1 cellular context compared by ENCODE assay signal in the genomic region with DNA sequence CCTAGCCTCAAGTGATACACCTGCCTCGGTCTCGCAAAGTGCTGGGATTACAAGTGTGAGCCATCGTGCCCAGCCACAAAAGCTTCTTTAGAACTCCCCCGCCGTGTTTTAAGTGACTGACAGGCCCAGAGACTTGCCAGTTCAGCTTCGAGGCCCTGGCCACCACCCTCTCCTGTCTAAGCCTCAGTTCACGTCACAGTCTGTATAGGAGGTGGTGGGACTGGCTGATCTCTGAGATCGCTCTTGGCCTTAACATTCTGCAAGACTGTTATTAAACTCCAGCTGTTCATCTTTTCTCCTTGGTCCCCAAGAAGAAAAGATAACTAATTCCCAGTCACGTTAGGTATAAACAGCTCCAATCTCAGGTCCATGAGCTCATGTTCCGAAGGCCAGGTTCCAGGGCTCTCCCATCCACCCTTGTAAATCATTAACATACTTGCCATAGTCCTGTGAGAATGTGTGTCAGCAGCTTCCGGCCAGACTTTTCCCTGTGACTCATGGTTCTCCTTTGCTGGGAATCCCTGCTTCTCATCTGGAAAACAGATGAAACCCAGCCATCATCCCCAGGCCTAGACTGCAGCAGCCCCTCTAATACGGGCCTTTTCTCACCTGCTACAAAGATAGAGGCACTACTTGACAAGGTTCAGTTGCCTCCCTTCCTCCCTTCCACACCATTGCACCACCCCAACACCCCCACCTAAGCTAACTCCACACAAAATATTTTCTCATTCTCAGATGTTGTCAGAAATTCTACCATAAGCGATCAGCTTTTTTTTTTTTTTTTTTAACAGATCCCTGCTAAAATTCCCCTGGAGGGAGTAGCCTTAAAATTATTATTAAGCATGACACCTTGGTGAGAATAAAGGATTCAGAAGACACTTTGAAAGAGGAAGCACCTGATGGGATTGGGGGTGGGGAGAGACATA.
TF ChIP-seq lines count a peak whose summit lies in the region.

No MANE protein-coding gene starts in this region.

TF ChIP-seq in HepG2, 621 proteins besides CTCF, POLR2A, EP300 and RAD21 (continued from another document and continues in another):
- TF ChIP-seq HBP1 (CRISPR knock-in tag; IDR thresholded peaks at IDR 0.05; ENCODE audit: low read depth) (0 out of 2 replicates have a peak, but pooled peaks have one; percentile 53), KDM5B (CRISPR knock-in tag; IDR thresholded peaks at IDR 0.05; ENCODE audit: borderline replicate concordance) (no peak), CCAR2 (optimal IDR thresholded peaks at IDR 0.05; ENCODE audit: low read depth, low read length) (no peak), MEIS2 (CRISPR knock-in tag; IDR thresholded peaks at IDR 0.05) (no peak), MAFF (IDR thresholded peaks at IDR 0.05; ENCODE audit: low read depth, low read length) (peak; percentile 32; the same call in 1 of the 2 replicates), MLX (CRISPR knock-in tag; IDR thresholded peaks at IDR 0.05) (peak; percentile 59; the same call in 1 of the 2 replicates), GLI4 (CRISPR knock-in tag; IDR thresholded peaks at IDR 0.05; ENCODE audit: borderline replicate concordance) (no peak), ZBTB7A (CRISPR knock-in tag; IDR thresholded peaks at IDR 0.05) (no peak), SMC3 (IDR thresholded peaks at IDR 0.05; ENCODE audit: low read length) (no peak), STAG1 (CRISPR knock-in tag; IDR thresholded peaks at IDR 0.05) (no peak), KDM6A (CRISPR knock-in tag; IDR thresholded peaks at IDR 0.05; ENCODE audit: low read depth) (peak; percentile 73), ZNF607 (CRISPR knock-in tag; IDR thresholded peaks at IDR 0.05; ENCODE audit: borderline replicate concordance) (peak; percentile 41; the same call in 1 of the 2 replicates), HOXA3 (CRISPR knock-in tag; IDR thresholded peaks at IDR 0.05) (peak; percentile 75), ZKSCAN5 (CRISPR knock-in tag; IDR thresholded peaks at IDR 0.05) (no peak), ZNF737 (CRISPR knock-in tag; IDR thresholded peaks at IDR 0.05; ENCODE audit: borderline replicate concordance) (no peak), ZNF121 (CRISPR knock-in tag; IDR thresholded peaks at IDR 0.05) (no peak), WIZ (CRISPR knock-in tag; IDR thresholded peaks at IDR 0.05) (no peak), ZFP37 (CRISPR knock-in tag; IDR thresholded peaks at IDR 0.05; ENCODE audit: borderline replicate concordance) (0 out of 2 replicates have a peak, but pooled peaks have one; percentile 22), NCOA1 (CRISPR knock-in tag; IDR thresholded peaks at IDR 0.05) (no peak), ZNF83 (CRISPR knock-in tag; IDR thresholded peaks at IDR 0.05; ENCODE audit: borderline replicate concordance) (no peak), ELF1 (CRISPR knock-in tag; IDR thresholded peaks at IDR 0.05) (no peak), DMAP1 (CRISPR knock-in tag; IDR thresholded peaks at IDR 0.05) (0 out of 2 replicates have a peak, but pooled peaks have one; percentile 4), ZSCAN20 (CRISPR knock-in tag; IDR thresholded peaks at IDR 0.05; ENCODE audit: borderline replicate concordance) (no peak), PAWR (CRISPR knock-in tag; IDR thresholded peaks at IDR 0.05; ENCODE audit: borderline replicate concordance) (no peak), PITX1 (CRISPR knock-in tag; IDR thresholded peaks at IDR 0.05) (peak; percentile 75), ZNF33A (CRISPR knock-in tag; IDR thresholded peaks at IDR 0.05; ENCODE audit: borderline replicate concordance) (no peak), ETV5 (CRISPR knock-in tag; IDR thresholded peaks at IDR 0.05; ENCODE audit: borderline replicate concordance) (peak; percentile 98), KMT2A (CRISPR knock-in tag; IDR thresholded peaks at IDR 0.05) (no peak), ATF2 (CRISPR knock-in tag; IDR thresholded peaks at IDR 0.05) (0 out of 2 replicates have a peak, but pooled peaks have one; percentile 45), ZNF543 (CRISPR knock-in tag; IDR thresholded peaks at IDR 0.05) (no peak), ZNF777 (CRISPR knock-in tag; IDR thresholded peaks at IDR 0.05) (no peak), MAFG (CRISPR knock-in tag; IDR thresholded peaks at IDR 0.05) (no peak), SALL1 (CRISPR knock-in tag; IDR thresholded peaks at IDR 0.05) (peak; percentile 76), ZNF263 (CRISPR knock-in tag; IDR thresholded peaks at IDR 0.05) (peak; percentile 59; the same call in 1 of the 2 replicates), ZFAT (CRISPR knock-in tag; conservative IDR thresholded peaks at IDR 0.05) (no peak)
- TF ChIP-seq, protein P1, sequence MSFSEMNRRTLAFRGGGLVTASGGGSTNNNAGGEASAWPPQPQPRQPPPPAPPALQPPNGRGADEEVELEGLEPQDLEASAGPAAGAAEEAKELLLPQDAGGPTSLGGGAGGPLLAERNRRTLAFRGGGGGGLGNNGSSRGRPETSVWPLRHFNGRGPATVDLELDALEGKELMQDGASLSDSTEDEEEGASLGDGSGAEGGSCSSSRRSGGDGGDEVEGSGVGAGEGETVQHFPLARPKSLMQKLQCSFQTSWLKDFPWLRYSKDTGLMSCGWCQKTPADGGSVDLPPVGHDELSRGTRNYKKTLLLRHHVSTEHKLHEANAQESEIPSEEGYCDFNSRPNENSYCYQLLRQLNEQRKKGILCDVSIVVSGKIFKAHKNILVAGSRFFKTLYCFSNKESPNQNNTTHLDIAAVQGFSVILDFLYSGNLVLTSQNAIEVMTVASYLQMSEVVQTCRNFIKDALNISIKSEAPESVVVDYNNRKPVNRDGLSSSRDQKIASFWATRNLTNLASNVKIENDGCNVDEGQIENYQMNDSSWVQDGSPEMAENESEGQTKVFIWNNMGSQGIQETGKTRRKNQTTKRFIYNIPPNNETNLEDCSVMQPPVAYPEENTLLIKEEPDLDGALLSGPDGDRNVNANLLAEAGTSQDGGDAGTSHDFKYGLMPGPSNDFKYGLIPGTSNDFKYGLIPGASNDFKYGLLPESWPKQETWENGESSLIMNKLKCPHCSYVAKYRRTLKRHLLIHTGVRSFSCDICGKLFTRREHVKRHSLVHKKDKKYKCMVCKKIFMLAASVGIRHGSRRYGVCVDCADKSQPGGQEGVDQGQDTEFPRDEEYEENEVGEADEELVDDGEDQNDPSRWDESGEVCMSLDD (CRISPR knock-in tag; IDR thresholded peaks at IDR 0.05; ENCODE audit: borderline replicate concordance): peak; percentile 46; the same call in 1 of the 2 replicates
- TF ChIP-seq, protein P2, sequence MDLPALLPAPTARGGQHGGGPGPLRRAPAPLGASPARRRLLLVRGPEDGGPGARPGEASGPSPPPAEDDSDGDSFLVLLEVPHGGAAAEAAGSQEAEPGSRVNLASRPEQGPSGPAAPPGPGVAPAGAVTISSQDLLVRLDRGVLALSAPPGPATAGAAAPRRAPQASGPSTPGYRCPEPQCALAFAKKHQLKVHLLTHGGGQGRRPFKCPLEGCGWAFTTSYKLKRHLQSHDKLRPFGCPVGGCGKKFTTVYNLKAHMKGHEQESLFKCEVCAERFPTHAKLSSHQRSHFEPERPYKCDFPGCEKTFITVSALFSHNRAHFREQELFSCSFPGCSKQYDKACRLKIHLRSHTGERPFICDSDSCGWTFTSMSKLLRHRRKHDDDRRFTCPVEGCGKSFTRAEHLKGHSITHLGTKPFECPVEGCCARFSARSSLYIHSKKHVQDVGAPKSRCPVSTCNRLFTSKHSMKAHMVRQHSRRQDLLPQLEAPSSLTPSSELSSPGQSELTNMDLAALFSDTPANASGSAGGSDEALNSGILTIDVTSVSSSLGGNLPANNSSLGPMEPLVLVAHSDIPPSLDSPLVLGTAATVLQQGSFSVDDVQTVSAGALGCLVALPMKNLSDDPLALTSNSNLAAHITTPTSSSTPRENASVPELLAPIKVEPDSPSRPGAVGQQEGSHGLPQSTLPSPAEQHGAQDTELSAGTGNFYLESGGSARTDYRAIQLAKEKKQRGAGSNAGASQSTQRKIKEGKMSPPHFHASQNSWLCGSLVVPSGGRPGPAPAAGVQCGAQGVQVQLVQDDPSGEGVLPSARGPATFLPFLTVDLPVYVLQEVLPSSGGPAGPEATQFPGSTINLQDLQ (CRISPR knock-in tag; IDR thresholded peaks at IDR 0.05): no peak
- TF ChIP-seq, protein P3, sequence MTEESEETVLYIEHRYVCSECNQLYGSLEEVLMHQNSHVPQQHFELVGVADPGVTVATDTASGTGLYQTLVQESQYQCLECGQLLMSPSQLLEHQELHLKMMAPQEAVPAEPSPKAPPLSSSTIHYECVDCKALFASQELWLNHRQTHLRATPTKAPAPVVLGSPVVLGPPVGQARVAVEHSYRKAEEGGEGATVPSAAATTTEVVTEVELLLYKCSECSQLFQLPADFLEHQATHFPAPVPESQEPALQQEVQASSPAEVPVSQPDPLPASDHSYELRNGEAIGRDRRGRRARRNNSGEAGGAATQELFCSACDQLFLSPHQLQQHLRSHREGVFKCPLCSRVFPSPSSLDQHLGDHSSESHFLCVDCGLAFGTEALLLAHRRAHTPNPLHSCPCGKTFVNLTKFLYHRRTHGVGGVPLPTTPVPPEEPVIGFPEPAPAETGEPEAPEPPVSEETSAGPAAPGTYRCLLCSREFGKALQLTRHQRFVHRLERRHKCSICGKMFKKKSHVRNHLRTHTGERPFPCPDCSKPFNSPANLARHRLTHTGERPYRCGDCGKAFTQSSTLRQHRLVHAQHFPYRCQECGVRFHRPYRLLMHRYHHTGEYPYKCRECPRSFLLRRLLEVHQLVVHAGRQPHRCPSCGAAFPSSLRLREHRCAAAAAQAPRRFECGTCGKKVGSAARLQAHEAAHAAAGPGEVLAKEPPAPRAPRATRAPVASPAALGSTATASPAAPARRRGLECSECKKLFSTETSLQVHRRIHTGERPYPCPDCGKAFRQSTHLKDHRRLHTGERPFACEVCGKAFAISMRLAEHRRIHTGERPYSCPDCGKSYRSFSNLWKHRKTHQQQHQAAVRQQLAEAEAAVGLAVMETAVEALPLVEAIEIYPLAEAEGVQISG (CRISPR knock-in tag; IDR thresholded peaks at IDR 0.05): no peak
- TF ChIP-seq, protein P4, sequence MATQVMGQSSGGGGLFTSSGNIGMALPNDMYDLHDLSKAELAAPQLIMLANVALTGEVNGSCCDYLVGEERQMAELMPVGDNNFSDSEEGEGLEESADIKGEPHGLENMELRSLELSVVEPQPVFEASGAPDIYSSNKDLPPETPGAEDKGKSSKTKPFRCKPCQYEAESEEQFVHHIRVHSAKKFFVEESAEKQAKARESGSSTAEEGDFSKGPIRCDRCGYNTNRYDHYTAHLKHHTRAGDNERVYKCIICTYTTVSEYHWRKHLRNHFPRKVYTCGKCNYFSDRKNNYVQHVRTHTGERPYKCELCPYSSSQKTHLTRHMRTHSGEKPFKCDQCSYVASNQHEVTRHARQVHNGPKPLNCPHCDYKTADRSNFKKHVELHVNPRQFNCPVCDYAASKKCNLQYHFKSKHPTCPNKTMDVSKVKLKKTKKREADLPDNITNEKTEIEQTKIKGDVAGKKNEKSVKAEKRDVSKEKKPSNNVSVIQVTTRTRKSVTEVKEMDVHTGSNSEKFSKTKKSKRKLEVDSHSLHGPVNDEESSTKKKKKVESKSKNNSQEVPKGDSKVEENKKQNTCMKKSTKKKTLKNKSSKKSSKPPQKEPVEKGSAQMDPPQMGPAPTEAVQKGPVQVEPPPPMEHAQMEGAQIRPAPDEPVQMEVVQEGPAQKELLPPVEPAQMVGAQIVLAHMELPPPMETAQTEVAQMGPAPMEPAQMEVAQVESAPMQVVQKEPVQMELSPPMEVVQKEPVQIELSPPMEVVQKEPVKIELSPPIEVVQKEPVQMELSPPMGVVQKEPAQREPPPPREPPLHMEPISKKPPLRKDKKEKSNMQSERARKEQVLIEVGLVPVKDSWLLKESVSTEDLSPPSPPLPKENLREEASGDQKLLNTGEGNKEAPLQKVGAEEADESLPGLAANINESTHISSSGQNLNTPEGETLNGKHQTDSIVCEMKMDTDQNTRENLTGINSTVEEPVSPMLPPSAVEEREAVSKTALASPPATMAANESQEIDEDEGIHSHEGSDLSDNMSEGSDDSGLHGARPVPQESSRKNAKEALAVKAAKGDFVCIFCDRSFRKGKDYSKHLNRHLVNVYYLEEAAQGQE (IDR thresholded peaks at IDR 0.05; ENCODE audit: borderline replicate concordance in 1 of 2, low read depth in 1 of 2, low read length in 2 of 2): no peak
- TF ChIP-seq, protein P5, sequence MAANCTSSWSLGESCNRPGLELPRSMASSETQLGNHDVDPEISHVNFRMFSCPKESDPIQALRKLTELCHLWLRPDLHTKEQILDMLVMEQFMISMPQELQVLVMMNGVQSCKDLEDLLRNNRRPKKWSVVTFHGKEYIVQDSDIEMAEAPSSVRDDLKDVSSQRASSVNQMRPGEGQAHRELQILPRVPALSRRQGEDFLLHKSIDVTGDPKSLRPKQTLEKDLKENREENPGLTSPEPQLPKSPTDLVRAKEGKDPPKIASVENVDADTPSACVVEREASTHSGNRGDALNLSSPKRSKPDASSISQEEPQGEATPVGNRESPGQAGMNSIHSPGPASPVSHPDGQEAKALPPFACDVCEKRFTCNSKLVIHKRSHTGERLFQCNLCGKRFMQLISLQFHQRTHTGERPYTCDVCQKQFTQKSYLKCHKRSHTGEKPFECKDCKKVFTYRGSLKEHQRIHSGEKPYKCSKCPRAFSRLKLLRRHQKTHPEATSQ (CRISPR knock-in tag; IDR thresholded peaks at IDR 0.05; ENCODE audit: borderline replicate concordance): no peak; the same call in 1 of the 2 replicates
